In the genomic region with DNA sequence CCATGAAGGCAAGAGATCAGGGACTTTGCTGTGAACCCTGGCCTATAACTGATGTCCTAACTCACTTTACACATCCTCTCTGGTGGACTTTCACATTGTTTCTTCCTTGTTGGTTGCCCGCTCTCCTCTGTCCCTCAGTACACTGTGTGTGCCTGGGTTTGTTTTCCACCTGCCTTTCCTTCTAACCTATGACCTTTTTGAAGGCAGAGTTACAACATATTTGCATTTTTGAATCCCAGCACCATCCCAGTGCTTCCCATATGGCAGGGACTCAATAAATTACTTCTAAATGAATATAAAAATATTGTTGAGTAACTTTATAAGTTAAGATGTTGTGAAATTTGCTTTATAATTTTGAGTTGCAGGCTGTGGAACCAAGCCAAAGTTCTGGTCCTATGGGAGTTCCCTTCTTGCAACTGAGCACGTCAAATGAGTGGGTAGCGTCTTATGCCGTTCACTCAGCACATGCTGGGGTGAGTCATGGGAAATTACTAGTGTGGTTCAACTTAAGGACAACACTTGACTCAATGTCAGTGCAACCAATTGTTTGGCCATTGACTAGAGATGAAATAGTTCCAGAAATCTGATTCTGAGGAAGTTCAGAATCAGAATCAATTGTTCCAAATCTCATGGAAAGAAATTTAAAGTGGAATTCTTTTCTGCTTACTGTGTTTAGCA, we compare ENCODE assay signal across 1 cellular context.
TF ChIP-seq lines count a peak whose summit lies in the region.

No MANE protein-coding gene starts in this region.

TF ChIP-seq in GM12878, 131 proteins besides CTCF, POLR2A, EP300 and RAD21 (continued from another document and continues in another):
- TF ChIP-seq, protein P1, sequence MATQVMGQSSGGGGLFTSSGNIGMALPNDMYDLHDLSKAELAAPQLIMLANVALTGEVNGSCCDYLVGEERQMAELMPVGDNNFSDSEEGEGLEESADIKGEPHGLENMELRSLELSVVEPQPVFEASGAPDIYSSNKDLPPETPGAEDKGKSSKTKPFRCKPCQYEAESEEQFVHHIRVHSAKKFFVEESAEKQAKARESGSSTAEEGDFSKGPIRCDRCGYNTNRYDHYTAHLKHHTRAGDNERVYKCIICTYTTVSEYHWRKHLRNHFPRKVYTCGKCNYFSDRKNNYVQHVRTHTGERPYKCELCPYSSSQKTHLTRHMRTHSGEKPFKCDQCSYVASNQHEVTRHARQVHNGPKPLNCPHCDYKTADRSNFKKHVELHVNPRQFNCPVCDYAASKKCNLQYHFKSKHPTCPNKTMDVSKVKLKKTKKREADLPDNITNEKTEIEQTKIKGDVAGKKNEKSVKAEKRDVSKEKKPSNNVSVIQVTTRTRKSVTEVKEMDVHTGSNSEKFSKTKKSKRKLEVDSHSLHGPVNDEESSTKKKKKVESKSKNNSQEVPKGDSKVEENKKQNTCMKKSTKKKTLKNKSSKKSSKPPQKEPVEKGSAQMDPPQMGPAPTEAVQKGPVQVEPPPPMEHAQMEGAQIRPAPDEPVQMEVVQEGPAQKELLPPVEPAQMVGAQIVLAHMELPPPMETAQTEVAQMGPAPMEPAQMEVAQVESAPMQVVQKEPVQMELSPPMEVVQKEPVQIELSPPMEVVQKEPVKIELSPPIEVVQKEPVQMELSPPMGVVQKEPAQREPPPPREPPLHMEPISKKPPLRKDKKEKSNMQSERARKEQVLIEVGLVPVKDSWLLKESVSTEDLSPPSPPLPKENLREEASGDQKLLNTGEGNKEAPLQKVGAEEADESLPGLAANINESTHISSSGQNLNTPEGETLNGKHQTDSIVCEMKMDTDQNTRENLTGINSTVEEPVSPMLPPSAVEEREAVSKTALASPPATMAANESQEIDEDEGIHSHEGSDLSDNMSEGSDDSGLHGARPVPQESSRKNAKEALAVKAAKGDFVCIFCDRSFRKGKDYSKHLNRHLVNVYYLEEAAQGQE (IDR thresholded peaks at IDR 0.05; ENCODE audit: low read depth, low read length), result no peak
- TF ChIP-seq RUNX3 (IDR thresholded peaks at IDR 0.05; ENCODE audit: low read length), result peak; percentile 52; the same call in 1 of the 2 replicates
- 0 out of 2 replicates have a peak, but pooled peaks have one; percentile 24 for TF ChIP-seq DPF2 (IDR thresholded peaks at IDR 0.05)
- TF ChIP-seq CHD4 (IDR thresholded peaks at IDR 0.05), result no peak
- no peak; the same call in 1 of the 2 replicates for TF ChIP-seq GABPA (IDR thresholded peaks at IDR 0.05; ENCODE audit: low read depth)
- TF ChIP-seq RAD51 (IDR thresholded peaks at IDR 0.05), result no peak
- TF ChIP-seq, protein P2, sequence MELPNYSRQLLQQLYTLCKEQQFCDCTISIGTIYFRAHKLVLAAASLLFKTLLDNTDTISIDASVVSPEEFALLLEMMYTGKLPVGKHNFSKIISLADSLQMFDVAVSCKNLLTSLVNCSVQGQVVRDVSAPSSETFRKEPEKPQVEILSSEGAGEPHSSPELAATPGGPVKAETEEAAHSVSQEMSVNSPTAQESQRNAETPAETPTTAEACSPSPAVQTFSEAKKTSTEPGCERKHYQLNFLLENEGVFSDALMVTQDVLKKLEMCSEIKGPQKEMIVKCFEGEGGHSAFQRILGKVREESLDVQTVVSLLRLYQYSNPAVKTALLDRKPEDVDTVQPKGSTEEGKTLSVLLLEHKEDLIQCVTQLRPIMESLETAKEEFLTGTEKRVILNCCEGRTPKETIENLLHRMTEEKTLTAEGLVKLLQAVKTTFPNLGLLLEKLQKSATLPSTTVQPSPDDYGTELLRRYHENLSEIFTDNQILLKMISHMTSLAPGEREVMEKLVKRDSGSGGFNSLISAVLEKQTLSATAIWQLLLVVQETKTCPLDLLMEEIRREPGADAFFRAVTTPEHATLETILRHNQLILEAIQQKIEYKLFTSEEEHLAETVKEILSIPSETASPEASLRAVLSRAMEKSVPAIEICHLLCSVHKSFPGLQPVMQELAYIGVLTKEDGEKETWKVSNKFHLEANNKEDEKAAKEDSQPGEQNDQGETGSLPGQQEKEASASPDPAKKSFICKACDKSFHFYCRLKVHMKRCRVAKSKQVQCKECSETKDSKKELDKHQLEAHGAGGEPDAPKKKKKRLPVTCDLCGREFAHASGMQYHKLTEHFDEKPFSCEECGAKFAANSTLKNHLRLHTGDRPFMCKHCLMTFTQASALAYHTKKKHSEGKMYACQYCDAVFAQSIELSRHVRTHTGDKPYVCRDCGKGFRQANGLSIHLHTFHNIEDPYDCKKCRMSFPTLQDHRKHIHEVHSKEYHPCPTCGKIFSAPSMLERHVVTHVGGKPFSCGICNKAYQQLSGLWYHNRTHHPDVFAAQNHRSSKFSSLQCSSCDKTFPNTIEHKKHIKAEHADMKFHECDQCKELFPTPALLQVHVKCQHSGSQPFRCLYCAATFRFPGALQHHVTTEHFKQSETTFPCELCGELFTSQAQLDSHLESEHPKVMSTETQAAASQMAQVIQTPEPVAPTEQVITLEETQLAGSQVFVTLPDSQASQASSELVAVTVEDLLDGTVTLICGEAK (IDR thresholded peaks at IDR 0.05; ENCODE audit: borderline replicate concordance), result no peak
- TF ChIP-seq, protein P3, sequence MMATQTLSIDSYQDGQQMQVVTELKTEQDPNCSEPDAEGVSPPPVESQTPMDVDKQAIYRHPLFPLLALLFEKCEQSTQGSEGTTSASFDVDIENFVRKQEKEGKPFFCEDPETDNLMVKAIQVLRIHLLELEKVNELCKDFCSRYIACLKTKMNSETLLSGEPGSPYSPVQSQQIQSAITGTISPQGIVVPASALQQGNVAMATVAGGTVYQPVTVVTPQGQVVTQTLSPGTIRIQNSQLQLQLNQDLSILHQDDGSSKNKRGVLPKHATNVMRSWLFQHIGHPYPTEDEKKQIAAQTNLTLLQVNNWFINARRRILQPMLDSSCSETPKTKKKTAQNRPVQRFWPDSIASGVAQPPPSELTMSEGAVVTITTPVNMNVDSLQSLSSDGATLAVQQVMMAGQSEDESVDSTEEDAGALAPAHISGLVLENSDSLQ (IDR thresholded peaks at IDR 0.05), result 0 out of 2 replicates have a peak, but pooled peaks have one; percentile 28
- TF ChIP-seq, protein P4, sequence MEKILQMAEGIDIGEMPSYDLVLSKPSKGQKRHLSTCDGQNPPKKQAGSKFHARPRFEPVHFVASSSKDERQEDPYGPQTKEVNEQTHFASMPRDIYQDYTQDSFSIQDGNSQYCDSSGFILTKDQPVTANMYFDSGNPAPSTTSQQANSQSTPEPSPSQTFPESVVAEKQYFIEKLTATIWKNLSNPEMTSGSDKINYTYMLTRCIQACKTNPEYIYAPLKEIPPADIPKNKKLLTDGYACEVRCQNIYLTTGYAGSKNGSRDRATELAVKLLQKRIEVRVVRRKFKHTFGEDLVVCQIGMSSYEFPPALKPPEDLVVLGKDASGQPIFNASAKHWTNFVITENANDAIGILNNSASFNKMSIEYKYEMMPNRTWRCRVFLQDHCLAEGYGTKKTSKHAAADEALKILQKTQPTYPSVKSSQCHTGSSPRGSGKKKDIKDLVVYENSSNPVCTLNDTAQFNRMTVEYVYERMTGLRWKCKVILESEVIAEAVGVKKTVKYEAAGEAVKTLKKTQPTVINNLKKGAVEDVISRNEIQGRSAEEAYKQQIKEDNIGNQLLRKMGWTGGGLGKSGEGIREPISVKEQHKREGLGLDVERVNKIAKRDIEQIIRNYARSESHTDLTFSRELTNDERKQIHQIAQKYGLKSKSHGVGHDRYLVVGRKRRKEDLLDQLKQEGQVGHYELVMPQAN (conservative IDR thresholded peaks at IDR 0.05), result no peak
- no peak for TF ChIP-seq CBX3 (IDR thresholded peaks at IDR 0.05; ENCODE audit: borderline replicate concordance, low read depth)
- no peak for TF ChIP-seq TCF3 (IDR thresholded peaks at IDR 0.05; ENCODE audit: borderline replicate concordance, insufficient read depth, low read depth, low read length)
- 0 out of 2 replicates have a peak, but pooled peaks have one; percentile 18 for TF ChIP-seq JUND (IDR thresholded peaks at IDR 0.05; ENCODE audit: low read depth, low read length)
- TF ChIP-seq BCL11A (IDR thresholded peaks at IDR 0.05; ENCODE audit: low read depth, low read length), result peak; percentile 63; the same call in 1 of the 2 replicates
- TF ChIP-seq ZNF622 (IDR thresholded peaks at IDR 0.05), result no peak
- TF ChIP-seq ZNF24 (IDR thresholded peaks at IDR 0.05), result no peak
- TF ChIP-seq STAT3 (IDR thresholded peaks at IDR 0.05; ENCODE audit: low read depth, low read length), result no peak
- TF ChIP-seq, protein P5, sequence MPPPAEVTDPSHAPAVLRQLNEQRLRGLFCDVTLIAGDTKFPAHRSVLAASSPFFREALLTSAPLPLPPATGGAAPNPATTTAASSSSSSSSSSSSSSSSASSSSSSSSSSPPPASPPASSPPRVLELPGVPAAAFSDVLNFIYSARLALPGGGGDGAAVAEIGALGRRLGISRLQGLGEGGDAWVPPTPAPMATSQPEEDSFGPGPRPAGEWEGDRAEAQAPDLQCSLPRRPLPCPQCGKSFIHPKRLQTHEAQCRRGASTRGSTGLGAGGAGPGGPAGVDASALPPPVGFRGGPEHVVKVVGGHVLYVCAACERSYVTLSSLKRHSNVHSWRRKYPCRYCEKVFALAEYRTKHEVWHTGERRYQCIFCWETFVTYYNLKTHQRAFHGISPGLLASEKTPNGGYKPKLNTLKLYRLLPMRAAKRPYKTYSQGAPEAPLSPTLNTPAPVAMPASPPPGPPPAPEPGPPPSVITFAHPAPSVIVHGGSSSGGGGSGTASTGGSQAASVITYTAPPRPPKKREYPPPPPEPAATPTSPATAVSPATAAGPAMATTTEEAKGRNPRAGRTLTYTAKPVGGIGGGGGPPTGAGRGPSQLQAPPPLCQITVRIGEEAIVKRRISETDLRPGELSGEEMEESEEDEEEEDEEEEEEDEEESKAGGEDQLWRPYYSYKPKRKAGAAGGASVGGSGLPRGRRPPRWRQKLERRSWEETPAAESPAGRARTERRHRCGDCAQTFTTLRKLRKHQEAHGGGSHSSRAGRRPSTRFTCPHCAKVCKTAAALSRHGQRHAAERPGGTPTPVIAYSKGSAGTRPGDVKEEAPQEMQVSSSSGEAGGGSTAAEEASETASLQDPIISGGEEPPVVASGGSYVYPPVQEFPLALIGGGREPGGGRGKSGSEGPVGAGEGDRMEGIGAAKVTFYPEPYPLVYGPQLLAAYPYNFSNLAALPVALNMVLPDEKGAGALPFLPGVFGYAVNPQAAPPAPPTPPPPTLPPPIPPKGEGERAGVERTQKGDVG (CRISPR knock-in tag; IDR thresholded peaks at IDR 0.05), result no peak
- no peak for TF ChIP-seq SREBF2 (IDR thresholded peaks at IDR 0.05; ENCODE audit: low read length)
- 0 out of 2 replicates have a peak, but pooled peaks have one; percentile 13 for TF ChIP-seq NR2C1 (IDR thresholded peaks at IDR 0.05)
- TF ChIP-seq, protein P6, sequence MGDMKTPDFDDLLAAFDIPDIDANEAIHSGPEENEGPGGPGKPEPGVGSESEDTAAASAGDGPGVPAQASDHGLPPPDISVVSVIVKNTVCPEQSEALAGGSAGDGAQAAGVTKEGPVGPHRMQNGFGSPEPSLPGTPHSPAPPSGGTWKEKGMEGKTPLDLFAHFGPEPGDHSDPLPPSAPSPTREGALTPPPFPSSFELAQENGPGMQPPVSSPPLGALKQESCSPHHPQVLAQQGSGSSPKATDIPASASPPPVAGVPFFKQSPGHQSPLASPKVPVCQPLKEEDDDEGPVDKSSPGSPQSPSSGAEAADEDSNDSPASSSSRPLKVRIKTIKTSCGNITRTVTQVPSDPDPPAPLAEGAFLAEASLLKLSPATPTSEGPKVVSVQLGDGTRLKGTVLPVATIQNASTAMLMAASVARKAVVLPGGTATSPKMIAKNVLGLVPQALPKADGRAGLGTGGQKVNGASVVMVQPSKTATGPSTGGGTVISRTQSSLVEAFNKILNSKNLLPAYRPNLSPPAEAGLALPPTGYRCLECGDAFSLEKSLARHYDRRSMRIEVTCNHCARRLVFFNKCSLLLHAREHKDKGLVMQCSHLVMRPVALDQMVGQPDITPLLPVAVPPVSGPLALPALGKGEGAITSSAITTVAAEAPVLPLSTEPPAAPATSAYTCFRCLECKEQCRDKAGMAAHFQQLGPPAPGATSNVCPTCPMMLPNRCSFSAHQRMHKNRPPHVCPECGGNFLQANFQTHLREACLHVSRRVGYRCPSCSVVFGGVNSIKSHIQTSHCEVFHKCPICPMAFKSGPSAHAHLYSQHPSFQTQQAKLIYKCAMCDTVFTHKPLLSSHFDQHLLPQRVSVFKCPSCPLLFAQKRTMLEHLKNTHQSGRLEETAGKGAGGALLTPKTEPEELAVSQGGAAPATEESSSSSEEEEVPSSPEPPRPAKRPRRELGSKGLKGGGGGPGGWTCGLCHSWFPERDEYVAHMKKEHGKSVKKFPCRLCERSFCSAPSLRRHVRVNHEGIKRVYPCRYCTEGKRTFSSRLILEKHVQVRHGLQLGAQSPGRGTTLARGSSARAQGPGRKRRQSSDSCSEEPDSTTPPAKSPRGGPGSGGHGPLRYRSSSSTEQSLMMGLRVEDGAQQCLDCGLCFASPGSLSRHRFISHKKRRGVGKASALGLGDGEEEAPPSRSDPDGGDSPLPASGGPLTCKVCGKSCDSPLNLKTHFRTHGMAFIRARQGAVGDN (IDR thresholded peaks at IDR 0.05), result peak; percentile 97
- no peak for TF ChIP-seq HDGF (IDR thresholded peaks at IDR 0.05)
- TF ChIP-seq CHD1 (IDR thresholded peaks at IDR 0.05; ENCODE audit: low read depth, low read length), result no peak
- TF ChIP-seq NR2C2 (IDR thresholded peaks at IDR 0.05; ENCODE audit: borderline replicate concordance, control insufficient read depth, insufficient read length, low read depth), result no peak
- peak; percentile 69 for TF ChIP-seq MEF2B (IDR thresholded peaks at IDR 0.05; ENCODE audit: partially characterized antibody, poor library complexity, severe bottlenecking)
- TF ChIP-seq SIN3A (IDR thresholded peaks at IDR 0.05; ENCODE audit: low read depth, low read length), result no peak
- TF ChIP-seq CBFB (IDR thresholded peaks at IDR 0.05; ENCODE audit: low read depth), result no peak
- no peak for TF ChIP-seq MYC (IDR thresholded peaks at IDR 0.05; ENCODE audit: insufficient read depth, insufficient read length, insufficient replicate concordance, low read length, severe bottlenecking)
- TF ChIP-seq BHLHE40 (IDR thresholded peaks at IDR 0.05; ENCODE audit: borderline replicate concordance in 1 of 2, low read depth in 2 of 2, low read length in 1 of 2), result peak; percentile 67 to 87; a peak in 3 of 4 replicates
- no peak for TF ChIP-seq FOXK2 (IDR thresholded peaks at IDR 0.05)
- peak; percentile 46; the same call in 1 of the 2 replicates for TF ChIP-seq NR2F1 (conservative IDR thresholded peaks at IDR 0.05)
- TF ChIP-seq NBN (IDR thresholded peaks at IDR 0.05), result no peak
- TF ChIP-seq WRNIP1 (IDR thresholded peaks at IDR 0.05; ENCODE audit: borderline replicate concordance, low read depth, low read length), result no peak
- TF ChIP-seq CREM (IDR thresholded peaks at IDR 0.05; ENCODE audit: low read depth), result peak; percentile 64; the same call in 1 of the 2 replicates
- TF ChIP-seq ATF7 (IDR thresholded peaks at IDR 0.05; ENCODE audit: low read depth), result peak; percentile 54; the same call in 1 of the 2 replicates
- TF ChIP-seq ESRRA (IDR thresholded peaks at IDR 0.05; ENCODE audit: low read length), result no peak
- no peak for TF ChIP-seq BMI1 (IDR thresholded peaks at IDR 0.05; ENCODE audit: borderline replicate concordance)
- no peak for TF ChIP-seq SMC3 (IDR thresholded peaks at IDR 0.05; ENCODE audit: borderline replicate concordance, low read length)
- no peak for TF ChIP-seq IRF4 (IDR thresholded peaks at IDR 0.05; ENCODE audit: low read depth, low read length)
